ENCODE assay signal across 31 cellular contexts in the genomic region with DNA sequence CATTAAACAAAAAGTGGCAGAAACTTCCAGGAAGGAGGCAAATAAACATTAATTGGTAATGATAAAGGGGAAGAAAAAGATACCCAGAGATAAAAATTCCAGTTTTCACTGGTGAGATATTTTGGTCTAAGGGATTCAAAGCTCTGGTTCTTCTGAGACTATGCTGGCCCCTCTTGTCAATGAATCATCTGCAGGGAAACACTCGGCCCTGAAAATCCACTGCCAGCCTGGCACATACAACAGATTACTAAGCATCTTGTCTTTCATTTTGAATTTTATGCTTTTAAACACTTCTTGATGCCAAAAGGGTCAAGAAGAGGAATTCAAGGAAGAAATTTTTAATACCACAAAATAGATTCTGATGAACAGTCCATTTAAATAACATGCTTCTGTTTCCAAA.
DNase-seq lines count a peak whose midpoint lies in the region; FAIRE-seq and TF ChIP-seq lines count a peak whose summit lies in the region.
"Had no signal": no experiment of that assay in that cellular context is flagged by ENCODE, and none has a peak within 500 bp of the region (broad histone marks: within the 10 kb centered on the region; RNA-seq: fewer than 3 reads in every experiment).

No MANE protein-coding gene starts in this region.

- no peak overlapping the region for H3K9ac ChIP-seq in astrocyte (ENCODE audit: low read length)

- H4K20me1 ChIP-seq in astrocyte (ENCODE audit: insufficient read depth, low read length) = no peaks in the 10 kb centered on the region

- peak overlapping the region; percentile 37 for H3K27ac Mint-ChIP-seq in astrocyte (ENCODE audit: unreplicated experiment)
- H3K27ac Mint-ChIP-seq: activated naive CD8-positive, alpha-beta T cell treated with anti-CD3 and anti-CD28 coated beads, Interleukin-2, amount 10 ng/mL, durations not matched to agents 7 days and 5 days; CD4-positive, alpha-beta T cell; memory B cell had no signal

- TF ChIP-seq CTCF in astrocyte (IDR thresholded peaks at IDR 0.05; ENCODE audit: insufficient read depth, low read depth, low read length) (no peak), foreskin fibroblast (IDR thresholded peaks at IDR 0.05; ENCODE audit: low read depth, low read length) (no peak)

- H3K4me3 Mint-ChIP-seq in astrocyte (ENCODE audit: unreplicated experiment) = no peak overlapping the region
- H3K4me3 Mint-ChIP-seq: activated naive CD8-positive, alpha-beta T cell treated with anti-CD3 and anti-CD28 coated beads, Interleukin-2, amount 10 ng/mL, durations not matched to agents 7 days and 5 days; CD4-positive, alpha-beta T cell; central memory CD8-positive, alpha-beta T cell; memory B cell; neural crest cell had no signal

- no peaks in the 10 kb centered on the region for H3K36me3 Mint-ChIP-seq in astrocyte (ENCODE audit: low read depth, unreplicated experiment)
- H3K36me3 Mint-ChIP-seq: activated naive CD8-positive, alpha-beta T cell treated with anti-CD3 and anti-CD28 coated beads, Interleukin-2, amount 10 ng/mL, durations not matched to agents 7 days and 5 days; memory B cell had no signal

- DNase-seq in A172 (ENCODE audit: low spot score) (peak; percentile 22), LHCN-M2 (ENCODE audit: low read depth) (peak; percentile 62), astrocyte (ENCODE audit: low read depth) (peak; percentile 41), foreskin fibroblast (peak; percentile 4 to 6), kidney glomerular epithelial cell (lab: John Stamatoyannopoulos, UW) (no peak), NOMO-1 treated with DMSO at 0.1 percent for 48 hours (lab: John Stamatoyannopoulos, UW; ENCODE audit: unreplicated experiment) (no peak), NCI-H446 treated with DMSO at 0.1 percent for 48 hours (lab: John Stamatoyannopoulos, UW) (no peak), GM19240 (ENCODE audit: insufficient read length, low spot score) (no peak)
- DNase-seq: 8988T; activated CD4-positive, alpha-beta T cell treated with anti-CD3 and anti-CD28 coated beads, Interleukin-2, amount 50 U/mL, for 4 hours; activated CD4-positive, CD25-positive, alpha-beta regulatory T cell; activated gamma-delta T cell treated with Interleukin-2 at 50 U/mL for 16 hours; activated naive CD8-positive, alpha-beta T cell treated with anti-CD3 and anti-CD28 coated beads, Interleukin-2, amount 10 ng/mL, durations not matched to agents 7 days and 5 days; activated T-cell treated with anti-CD3 and anti-CD28 coated beads, Interleukin-2, amount 50 U/mL, for 48 hours; CD4-positive, alpha-beta T cell; H7; Kasumi-1; NCI-H1436 treated with DMSO at 0.1 percent for 48 hours; NCI-H2081 treated with DMSO at 0.1 percent for 48 hours; NCI-H774; stimulated activated CD4-positive, alpha-beta T cell treated with anti-CD3 and anti-CD28 coated beads, Interleukin-2, amount 100 ng/mL, for 24 hours; stimulated activated naive CD8-positive, alpha-beta T cell treated with anti-CD3 and anti-CD28 coated beads, Interleukin-15, Interleukin-2, amounts not matched to agents 100 U/mL and 50 U/mL, for 24 hours; T-helper 1 cell; uterus had no signal

- H3K4me2 ChIP-seq in astrocyte (ENCODE audit: low read length) = no peak overlapping the region

- peaks cover 8% of the 10 kb centered on the region for H3K4me1 Mint-ChIP-seq in astrocyte (ENCODE audit: low read depth, unreplicated experiment)
- H3K4me1 Mint-ChIP-seq: activated naive CD8-positive, alpha-beta T cell treated with anti-CD3 and anti-CD28 coated beads, Interleukin-2, amount 10 ng/mL, durations not matched to agents 7 days and 5 days; central memory CD8-positive, alpha-beta T cell; memory B cell had no signal

- H3K27me3 ChIP-seq in astrocyte (ENCODE audit: insufficient read depth, low read length) = no peaks in the 10 kb centered on the region
- H3K27me3 ChIP-seq: uterus had no signal

- no peak for FAIRE-seq in astrocyte (lab: Jason Lieb, UNC)
- FAIRE-seq: GM12878, HepG2 had no signal

- no peak overlapping the region for H3K27ac ChIP-seq in astrocyte (ENCODE audit: low read depth, low read length)
- H3K27ac ChIP-seq: HL-60, thoracic aorta, uterus had no signal

- no peaks in the 10 kb centered on the region for H3K27me3 Mint-ChIP-seq in astrocyte (ENCODE audit: low read depth, unreplicated experiment)
- H3K27me3 Mint-ChIP-seq: activated naive CD8-positive, alpha-beta T cell treated with anti-CD3 and anti-CD28 coated beads, Interleukin-2, amount 10 ng/mL, durations not matched to agents 7 days and 5 days; CD4-positive, alpha-beta T cell; central memory CD8-positive, alpha-beta T cell had no signal

- no peaks in the 10 kb centered on the region for H3K79me2 ChIP-seq in astrocyte (ENCODE audit: insufficient read depth, low read length)

- H3K9me3 ChIP-seq in astrocyte (ENCODE audit: insufficient read depth, low read depth, low read length) = no peaks in the 10 kb centered on the region
- H3K9me3 ChIP-seq: thoracic aorta, uterus had no signal

- peaks cover 5% of the 10 kb centered on the region for H3K4me1 ChIP-seq in astrocyte (ENCODE audit: insufficient read depth, low read length)
- H3K4me1 ChIP-seq: uterus had no signal

- no peaks in the 10 kb centered on the region for H3K9me3 Mint-ChIP-seq in astrocyte (ENCODE audit: unreplicated experiment)
- H3K9me3 Mint-ChIP-seq: activated naive CD8-positive, alpha-beta T cell treated with anti-CD3 and anti-CD28 coated beads, Interleukin-2, amount 10 ng/mL, durations not matched to agents 7 days and 5 days; memory B cell had no signal

- no peak overlapping the region for H2AFZ ChIP-seq in astrocyte (ENCODE audit: low read depth, low read length)

- H3K36me3 ChIP-seq in astrocyte (ENCODE audit: insufficient read depth, low read length) = no peaks in the 10 kb centered on the region
- H3K36me3 ChIP-seq: thoracic aorta, uterus had no signal

- H3K4me3 ChIP-seq in astrocyte (ENCODE audit: insufficient read depth, low read depth, low read length) = no peak overlapping the region
- H3K4me3 ChIP-seq in foreskin fibroblast (ENCODE audit: low read depth in 1 of 2, low read length in 2 of 2) = no peak overlapping the region
- H3K4me3 ChIP-seq: GM12878, thoracic aorta, uterus had no signal

Comparison
In these comparisons a context has a peak if more than half of its experiments do, and no peak if none do; other contexts are left out.
1. DNase-seq: peak in A172 (single experiment), LHCN-M2 (single experiment), astrocyte (single experiment) and foreskin fibroblast (2 of 2); none in kidney glomerular epithelial cell (single experiment), NOMO-1 treated with DMSO at 0.1 percent for 48 hours (single experiment), NCI-H446 treated with DMSO at 0.1 percent for 48 hours (single experiment) and GM19240 (single experiment).